In genomic region chr4:27819261-27819660, GRCh38 we compare ENCODE assay signal across 16 cellular contexts.
"Had no signal": no experiment of that assay in that cellular context is flagged by ENCODE, and none has a peak within 500 bp of the region (broad histone marks: within the 10 kb centered on the region; RNA-seq: fewer than 3 reads in every experiment).

No MANE protein-coding gene starts in this region.

- ATAC-seq: heart left ventricle; naive thymus-derived CD4-positive, alpha-beta T cell; stimulated activated effector memory CD8-positive, alpha-beta T cell treated with anti-CD3 and anti-CD28 coated beads, Interleukin-12 subunit alpha, Interleukin-12 subunit beta, amount 100 ng/mL, for 72 hours had no signal

- H3K9me3 ChIP-seq: neutrophil, right atrium auricular region, sigmoid colon, testis, tibial nerve had no signal

- H3K36me3 ChIP-seq: heart left ventricle, neutrophil, right atrium auricular region, sigmoid colon, tibial nerve had no signal

- H3K27ac ChIP-seq: coronary artery, dorsolateral prefrontal cortex, heart left ventricle, neutrophil, right atrium auricular region, sigmoid colon, testis, tibial nerve had no signal

- DNase-seq: dorsolateral prefrontal cortex; effector CD8-positive, alpha-beta T cell; heart left ventricle; hippocampal formation; kidney glomerular epithelial cell; mesendoderm; naive thymus-derived CD4-positive, alpha-beta T cell; sigmoid colon; stimulated activated CD4-positive, alpha-beta T cell treated with anti-CD3 and anti-CD28 coated beads, Interleukin-4, amount 100 ng/mL, for 1 hour; stimulated activated CD8-positive, alpha-beta memory T cell treated with anti-CD3 and anti-CD28 coated beads, Interleukin-4, amount 100 ng/mL, for 48 hours; testis had no signal

- H3K27me3 ChIP-seq: dorsolateral prefrontal cortex, heart left ventricle, neutrophil, right atrium auricular region, sigmoid colon, testis, tibial nerve had no signal

- H3K4me3 ChIP-seq: coronary artery, dorsolateral prefrontal cortex, heart left ventricle, right atrium auricular region, sigmoid colon, testis, tibial nerve had no signal

- H3K4me1 ChIP-seq: heart left ventricle, right atrium auricular region, testis, tibial nerve had no signal
